Comparison of ENCODE assay signal across 8 cellular contexts in the genomic region with DNA sequence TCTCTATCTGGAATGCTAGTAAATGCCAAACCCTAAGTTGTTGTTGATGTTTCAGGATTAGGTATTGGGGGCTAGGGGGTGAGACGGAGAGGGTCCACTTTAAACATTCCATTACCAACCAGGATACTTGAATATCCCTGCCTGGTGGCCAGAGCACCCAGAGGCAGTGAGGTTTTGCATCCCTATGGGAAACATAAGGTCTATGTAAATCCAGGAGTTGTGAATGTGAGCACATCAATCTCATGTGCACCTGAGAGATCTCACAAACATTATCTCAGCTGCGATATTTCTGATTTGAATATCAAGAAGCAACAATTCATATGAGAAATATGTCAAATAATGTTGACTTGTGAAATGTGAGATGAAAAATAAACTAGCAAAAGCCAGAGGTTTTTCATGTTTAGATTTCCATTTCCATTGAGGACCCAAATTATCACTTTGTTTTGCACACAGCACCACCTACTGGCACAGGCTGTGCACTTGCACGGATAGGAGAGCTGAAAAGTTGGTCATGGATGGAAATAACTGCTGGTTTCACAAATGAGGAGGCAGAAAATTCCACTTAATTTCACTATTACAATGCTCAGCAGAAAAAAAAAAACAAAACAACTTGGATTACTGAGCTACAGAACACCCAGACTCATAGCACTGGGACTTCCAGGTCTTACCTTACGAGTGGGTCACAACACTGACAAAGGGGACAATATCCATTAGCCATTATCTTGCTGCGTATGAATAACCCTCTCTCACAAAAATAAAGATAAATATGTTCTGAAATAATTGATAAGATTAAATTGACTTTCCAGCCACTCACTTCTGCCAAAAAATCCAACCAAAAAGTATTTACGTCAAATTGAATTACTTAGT.
DNase-seq lines count a peak whose midpoint lies in the region; ATAC-seq and TF ChIP-seq lines count a peak whose summit lies in the region.

No MANE protein-coding gene starts in this region.

- no peak for ATAC-seq in HG03039 (IDR thresholded peaks at IDR 0.05; ENCODE audit: unreplicated experiment)

- TF ChIP-seq CTCF in AG09309 (IDR thresholded peaks at IDR 0.05; ENCODE audit: control insufficient read depth, insufficient read depth, low read depth, low read length, missing control alignments) (peak; percentile 94), GM13977 (IDR thresholded peaks at IDR 0.05; ENCODE audit: extremely low read depth, insufficient read depth, missing control alignments) (peak; percentile 96)

- no peak overlapping the region for H3K4me3 ChIP-seq in AG09309 (ENCODE audit: control insufficient read depth, low read depth, low read length)

- no peak overlapping the region for H3K27ac ChIP-seq in caudate nucleus (ENCODE audit: low read depth, low read length)

- in situ Hi-C loops in GM13977 (cut with MboI; ENCODE audit: low pct_unique_long_range_greater_than_20kb, low sequenced_read_pairs, unreplicated experiment), result loop anchor here (25.0 kb wide), 1 partner anchor 382 kb away; no protein-coding TSS in a partner anchor

- DNase-seq in AG09309 (ENCODE audit: low read depth) (peak; percentile 46), GM13977 (ENCODE audit: low spot score) (peak; percentile 71), MV-4-11 (lab: John Stamatoyannopoulos, UW) (peak; percentile 49), SW480 (ENCODE audit: low spot score) (peak; percentile 64), caudate nucleus (lab: John Stamatoyannopoulos, UW) (peak in 40 of 61 donors; percentile 2 to 75 (median 30)), kidney tubule cell (ENCODE audit: low spot score) (peak; percentile 72)
- DNase-seq in stimulated activated CD4-positive, alpha-beta T cell treated with anti-CD3 and anti-CD28 coated beads, Interleukin-4, amount 100 ng/mL, for 48 hours (ENCODE audit: low read depth in 2 of 2), result peak; percentile 23 to 45
